Comparison of ENCODE assay signal across 8 cellular contexts in genomic region chr3:183637106-183637486, GRCh38. TPM values are rescaled to one million over a fixed set of nuclear protein-coding genes. Genes with fewer than 3 reads are reported as not detected.
A peak's percentile ranks its signal among the peaks of the same experiment; 100 is the strongest.
DNase-seq lines count a peak whose midpoint lies in the region; ATAC-seq and TF ChIP-seq lines count a peak whose summit lies in the region.

No MANE protein-coding gene starts in this region.

- peak overlapping the region; percentile 87 for H3K27ac Mint-ChIP-seq in activated CD8-positive, alpha-beta T cell treated with anti-CD3 and anti-CD28 coated beads, Interleukin-2, amount 10 ng/mL, durations not matched to agents 7 days and 5 days
- H3K27ac Mint-ChIP-seq in stimulated activated effector memory CD8-positive, alpha-beta T cell treated with anti-CD3 and anti-CD28 coated beads, Interleukin-12 subunit alpha, Interleukin-12 subunit beta, amount 100 ng/mL, for 72 hours: peak overlapping the region; percentile 93

- POLR2A ChIA-PET in activated CD8-positive, alpha-beta T cell treated with anti-CD3 and anti-CD28 coated beads, Interleukin-2, amount 10 ng/mL, durations not matched to agents 7 days and 5 days (lab: Charles Lee): interaction anchor here (0.8 to 5.3 kb wide), 5 partner anchors 8 to 209 kb away, joined by 3 to 47 read pairs (median 8); partner anchors contain the start of genes MCF2L2 and YEATS2

- peak overlapping the region; percentile 90 for H3K4me3 Mint-ChIP-seq in activated CD8-positive, alpha-beta T cell treated with anti-CD3 and anti-CD28 coated beads, Interleukin-2, amount 10 ng/mL, durations not matched to agents 7 days and 5 days
- peak overlapping the region; percentile 85 for H3K4me3 Mint-ChIP-seq in stimulated activated effector memory CD8-positive, alpha-beta T cell treated with anti-CD3 and anti-CD28 coated beads, Interleukin-12 subunit alpha, Interleukin-12 subunit beta, amount 100 ng/mL, for 72 hours

- ATAC-seq in activated CD8-positive, alpha-beta T cell treated with anti-CD3 and anti-CD28 coated beads, Interleukin-2, amount 10 ng/mL, durations not matched to agents 7 days and 5 days: no peak
- no peak for ATAC-seq in stimulated activated effector memory CD8-positive, alpha-beta T cell treated with anti-CD3 and anti-CD28 coated beads, Interleukin-12 subunit alpha, Interleukin-12 subunit beta, amount 100 ng/mL, for 72 hours
- no peak for ATAC-seq in HG03442 (IDR thresholded peaks at IDR 0.05; ENCODE audit: unreplicated experiment)

- DNase-seq in HFF-Myc (ENCODE audit: extremely low read depth, low read depth) (no peak), ACHN (no peak), NCI-H1694 (lab: John Stamatoyannopoulos, UW) (no peak), SK-N-DZ (ENCODE audit: low spot score) (no peak)
- DNase-seq in activated CD8-positive, alpha-beta T cell treated with anti-CD3 and anti-CD28 coated beads, Interleukin-2, amount 10 ng/mL, durations not matched to agents 7 days and 5 days: no peak
- DNase-seq in stimulated activated effector memory CD8-positive, alpha-beta T cell treated with anti-CD3 and anti-CD28 coated beads, Interleukin-12 subunit alpha, Interleukin-12 subunit beta, amount 100 ng/mL, for 72 hours (ENCODE audit: low spot score in 2 of 2): no peak

- H3K9me3 Mint-ChIP-seq in activated CD8-positive, alpha-beta T cell treated with anti-CD3 and anti-CD28 coated beads, Interleukin-2, amount 10 ng/mL, durations not matched to agents 7 days and 5 days (ENCODE audit: insufficient read depth): no peaks in the 10 kb centered on the region
- no peaks in the 10 kb centered on the region for H3K9me3 Mint-ChIP-seq in stimulated activated effector memory CD8-positive, alpha-beta T cell treated with anti-CD3 and anti-CD28 coated beads, Interleukin-12 subunit alpha, Interleukin-12 subunit beta, amount 100 ng/mL, for 72 hours

- no peaks in the 10 kb centered on the region for H3K36me3 Mint-ChIP-seq in activated CD8-positive, alpha-beta T cell treated with anti-CD3 and anti-CD28 coated beads, Interleukin-2, amount 10 ng/mL, durations not matched to agents 7 days and 5 days (ENCODE audit: low read depth)
- H3K36me3 Mint-ChIP-seq in stimulated activated effector memory CD8-positive, alpha-beta T cell treated with anti-CD3 and anti-CD28 coated beads, Interleukin-12 subunit alpha, Interleukin-12 subunit beta, amount 100 ng/mL, for 72 hours: no peaks in the 10 kb centered on the region

- H3K27me3 Mint-ChIP-seq in activated CD8-positive, alpha-beta T cell treated with anti-CD3 and anti-CD28 coated beads, Interleukin-2, amount 10 ng/mL, durations not matched to agents 7 days and 5 days (ENCODE audit: low read depth): no peaks in the 10 kb centered on the region

- peaks cover 26% of the 10 kb centered on the region for H3K4me1 Mint-ChIP-seq in activated CD8-positive, alpha-beta T cell treated with anti-CD3 and anti-CD28 coated beads, Interleukin-2, amount 10 ng/mL, durations not matched to agents 7 days and 5 days (ENCODE audit: low read depth)
- H3K4me1 Mint-ChIP-seq in stimulated activated effector memory CD8-positive, alpha-beta T cell treated with anti-CD3 and anti-CD28 coated beads, Interleukin-12 subunit alpha, Interleukin-12 subunit beta, amount 100 ng/mL, for 72 hours: peaks cover 36% of the 10 kb centered on the region

- peak overlapping the region; percentile 80 for H3K4me3 ChIP-seq in HFF-Myc (replicated peaks; ENCODE audit: low read depth, low read length)
- H3K4me3 ChIP-seq in iPS-11a (ENCODE audit: low read depth, low read length): peak overlapping the region; percentile 88

- CTCF ChIA-PET in activated CD8-positive, alpha-beta T cell treated with anti-CD3 and anti-CD28 coated beads, Interleukin-2, amount 10 ng/mL, durations not matched to agents 7 days and 5 days (lab: Charles Lee): interaction anchor here (0.6 to 2.0 kb wide), 14 partner anchors 8 to 591 kb away, joined by 3 to 10 read pairs (median 3); partner anchors contain the start of genes PARL and YEATS2

- in situ Hi-C loops in ACHN (cut with HindIII; ENCODE audit: low pct_ligation_motif_present, low pct_unique_long_range_greater_than_20kb, low sequenced_read_pairs): no loop called here

- no peak for TF ChIP-seq CTCF in HFF-Myc (IDR thresholded peaks at IDR 0.05; ENCODE audit: low read depth, low read length, missing control alignments)

RNA-seq across cellular contexts. Expression of gene KLHL24, which starts 1.7 kb away (rescaled TPM):
- total RNA-seq in activated CD8-positive, alpha-beta T cell treated with anti-CD3 and anti-CD28 coated beads, Interleukin-2, amount 10 ng/mL, durations not matched to agents 7 days and 5 days: 1 to 10 TPM; 8.0 to 9.2 TPM
- 62.7 and 96.6 TPM in 2 replicates for polyA plus RNA-seq in SK-N-DZ (2014; cell fraction: cytosol; rRNA removed)
- 33.1 and 48.8 TPM in 2 replicates for polyA plus RNA-seq in SK-N-DZ (2014; cell fraction: nucleus; rRNA removed)
